24 cellular contexts compared by ENCODE assay signal in genomic region chr7:30662431-30662939, GRCh38. TPM values are rescaled to one million over a fixed set of nuclear protein-coding genes. Genes with fewer than 3 reads are reported as not detected.
DNase-seq lines count a peak whose midpoint lies in the region; ATAC-seq, FAIRE-seq and TF ChIP-seq lines count a peak whose summit lies in the region.
"Had no signal": no experiment of that assay in that cellular context is flagged by ENCODE, and none has a peak within 500 bp of the region (broad histone marks: within the 10 kb centered on the region; RNA-seq: fewer than 3 reads in every experiment).

No MANE protein-coding gene starts in this region.

- no peak overlapping the region for H3K4me3 ChIP-seq in bronchial epithelial cell (ENCODE audit: low read depth, low read length)
- no peak overlapping the region for H3K4me3 ChIP-seq in kidney (ENCODE audit: low read length in 2 of 2)
- no peak overlapping the region for H3K4me3 ChIP-seq in spleen
- H3K4me3 ChIP-seq: HAP-1 had no signal

- no peak for ATAC-seq in HG03108 (IDR thresholded peaks at IDR 0.05; ENCODE audit: unreplicated experiment)

- H3K27me3 ChIP-seq in bronchial epithelial cell (ENCODE audit: control insufficient read depth, insufficient read depth, low read length), result no peaks in the 10 kb centered on the region
- H3K27me3 ChIP-seq in spleen (replicated peaks in 1 of 7), result peaks cover 0 to 16% (median 0%) of the 10 kb centered on the region in 7 donors

- FAIRE-seq in bronchial epithelial cell (lab: Jason Lieb, UNC) (peak; percentile 55), kidney (lab: Jason Lieb, UNC) (no peak)
- FAIRE-seq: GM12891, GM18507, H54 had no signal

- no peak for TF ChIP-seq CTCF in bronchial epithelial cell (IDR thresholded peaks at IDR 0.05; ENCODE audit: insufficient read depth, low read length, severe bottlenecking)
- no peak for TF ChIP-seq CTCF in kidney (IDR thresholded peaks at IDR 0.05; ENCODE audit: borderline replicate concordance, extremely low read depth, insufficient read depth)
- no peak for TF ChIP-seq CTCF in spleen (IDR thresholded peaks at IDR 0.05 in 8 of 11, conservative IDR thresholded peaks at IDR 0.05 in 3 of 11)

- 83 to 94% (median 86%) methylated on average over 7 to 9 of the region's 9 CpGs for WGBS in spleen, 5 donors

- no peaks in the 10 kb centered on the region for H3K36me3 Mint-ChIP-seq in activated CD4-positive, alpha-beta memory T cell treated with anti-CD3 and anti-CD28 coated beads, Interleukin-2, amount 10 ng/mL, durations not matched to agents 7 days and 5 days (ENCODE audit: low read depth)
- H3K36me3 Mint-ChIP-seq: CD4-positive, alpha-beta memory T cell had no signal

- H3K27me3 Mint-ChIP-seq in activated CD4-positive, alpha-beta memory T cell treated with anti-CD3 and anti-CD28 coated beads, Interleukin-2, amount 10 ng/mL, durations not matched to agents 7 days and 5 days, result no peaks in the 10 kb centered on the region

- no peak overlapping the region for H3K4me3 Mint-ChIP-seq in activated CD4-positive, alpha-beta memory T cell treated with anti-CD3 and anti-CD28 coated beads, Interleukin-2, amount 10 ng/mL, durations not matched to agents 7 days and 5 days
- H3K4me3 Mint-ChIP-seq: CD4-positive, alpha-beta memory T cell; HFFc6 had no signal

- no peak overlapping the region for H3K27ac Mint-ChIP-seq in activated CD4-positive, alpha-beta memory T cell treated with anti-CD3 and anti-CD28 coated beads, Interleukin-2, amount 10 ng/mL, durations not matched to agents 7 days and 5 days
- H3K27ac Mint-ChIP-seq: HFFc6 had no signal

- intact Hi-C loops in kidney (cut with DNase I), result no loop called here
- intact Hi-C loops in spleen (cut with DNase I; ENCODE audit: low total_unique reads), result no loop called here

- H3K27ac ChIP-seq in kidney (ENCODE audit: low read depth in 2 of 2, low read length in 2 of 2), result no peak overlapping the region
- H3K27ac ChIP-seq in spleen, result no peak overlapping the region

- H3K9me3 Mint-ChIP-seq in activated CD4-positive, alpha-beta memory T cell treated with anti-CD3 and anti-CD28 coated beads, Interleukin-2, amount 10 ng/mL, durations not matched to agents 7 days and 5 days, result no peaks in the 10 kb centered on the region
- H3K9me3 Mint-ChIP-seq: CD4-positive, alpha-beta memory T cell; HFFc6 had no signal

- no peaks in the 10 kb centered on the region for H3K36me3 ChIP-seq in bronchial epithelial cell (ENCODE audit: control insufficient read depth, insufficient read depth, low read length)
- H3K36me3 ChIP-seq in kidney (ENCODE audit: control insufficient read depth in 1 of 2, insufficient read depth in 2 of 2, low read length in 2 of 2), result no peaks in the 10 kb centered on the region
- H3K36me3 ChIP-seq in spleen, result no peaks in the 10 kb centered on the region
- H3K36me3 ChIP-seq: HAP-1 had no signal

- POLR2A ChIA-PET in activated CD4-positive, alpha-beta memory T cell treated with anti-CD3 and anti-CD28 coated beads, Interleukin-2, amount 10 ng/mL, durations not matched to agents 7 days and 5 days (lab: Charles Lee), result no interaction called here

- H3K9ac ChIP-seq in kidney (ENCODE audit: low read length in 2 of 2), result no peak overlapping the region

- TF ChIP-seq POLR2A in spleen (IDR thresholded peaks at IDR 0.05), result no peak

- H3K4me1 Mint-ChIP-seq in activated CD4-positive, alpha-beta memory T cell treated with anti-CD3 and anti-CD28 coated beads, Interleukin-2, amount 10 ng/mL, durations not matched to agents 7 days and 5 days, result no peaks in the 10 kb centered on the region
- H3K4me1 Mint-ChIP-seq: CD4-positive, alpha-beta memory T cell had no signal

- CTCF ChIA-PET in activated CD4-positive, alpha-beta memory T cell treated with anti-CD3 and anti-CD28 coated beads, Interleukin-2, amount 10 ng/mL, durations not matched to agents 7 days and 5 days (lab: Charles Lee), result interaction anchor here (0.8 kb wide), 1 partner anchor 78 kb away, joined by 3 read pairs; no protein-coding TSS in a partner anchor

- H3K9me3 ChIP-seq in kidney (ENCODE audit: control insufficient read depth in 1 of 2, low read length in 2 of 2), result no peaks in the 10 kb centered on the region
- no peaks in the 10 kb centered on the region for H3K9me3 ChIP-seq in spleen
- H3K9me3 ChIP-seq: HAP-1 had no signal

- H3K4me1 ChIP-seq in kidney (ENCODE audit: control insufficient read depth in 1 of 2, insufficient read depth in 1 of 2, low read depth in 1 of 2, low read length in 2 of 2) (no peaks in the 10 kb centered on the region), spleen (no peaks in the 10 kb centered on the region)
- H3K4me1 ChIP-seq: HAP-1 had no signal

- DNase-seq in bronchial epithelial cell (ENCODE audit: low read depth) (no peak), kidney (peak; percentile 43), spleen (peak; percentile 55), NCI-H524 treated with DMSO at 0.1 percent for 48 hours (lab: John Stamatoyannopoulos, UW) (no peak)
- DNase-seq in activated CD4-positive, alpha-beta memory T cell treated with anti-CD3 and anti-CD28 coated beads, Interleukin-2, amount 10 ng/mL, durations not matched to agents 7 days and 5 days, result no peak
- DNase-seq: C1 segment of cervical spinal cord; Calu3; CD4-positive, alpha-beta memory T cell; COR-L47; DMS53; DMS79 treated with DMSO at 0.1 percent for 48 hours; GF-D8; GOT3; HFFc6 had no signal

RNA-seq across cellular contexts. Expression of gene CRHR2, which starts 19.8 kb away (rescaled TPM):
- total RNA-seq in bronchial epithelial cell, result not detected in 2 replicates
- not detected for total RNA-seq in kidney
- polyA plus RNA-seq in kidney (ENCODE audit: insufficient read depth, low read depth, low replicate concordance), result not detected
- not detected for total RNA-seq in spleen
- polyA plus RNA-seq in spleen, result not detected
- total RNA-seq in activated CD4-positive, alpha-beta memory T cell treated with anti-CD3 and anti-CD28 coated beads, Interleukin-2, amount 10 ng/mL, durations not matched to agents 7 days and 5 days, result not detected
- total RNA-seq: A172; A673; Calu3; CD4-positive, alpha-beta memory T cell; Daoy; G401; HFFc6 had no signal
- polyA plus RNA-seq: BJ; CD4-positive, alpha-beta memory T cell had no signal

Comparison
In these comparisons a context has a peak if more than half of its experiments do, and no peak if none do; other contexts are left out.
1. DNase-seq: peak in kidney (single experiment) and spleen (single experiment); none in bronchial epithelial cell (single experiment), NCI-H524 treated with DMSO at 0.1 percent for 48 hours (single experiment) and activated CD4-positive, alpha-beta memory T cell treated with anti-CD3 and anti-CD28 coated beads, Interleukin-2, amount 10 ng/mL, durations not matched to agents 7 days and 5 days (single experiment).